ENCODE assay signal across 1 cellular context in genomic region chr12:132597333-132598283, GRCh38.
TF ChIP-seq lines count a peak whose summit lies in the region.

No MANE protein-coding gene starts in this region.

TF ChIP-seq in H1, 55 proteins besides CTCF, POLR2A, EP300 and RAD21:
- TF ChIP-seq SUZ12 (IDR thresholded peaks at IDR 0.05; ENCODE audit: low read length) (no peak), TEAD4 (IDR thresholded peaks at IDR 0.05; ENCODE audit: low read depth, low read length) (peak; percentile 31; the same call in 1 of the 2 replicates)
